ENCODE assay signal across 22 cellular contexts in genomic region chr4:75889537-75890199, GRCh38. TPM values are rescaled to one million over a fixed set of nuclear protein-coding genes. Genes with fewer than 3 reads are reported as not detected.
"Had no signal": no experiment of that assay in that cellular context is flagged by ENCODE, and none has a peak within 500 bp of the region (broad histone marks: within the 10 kb centered on the region; RNA-seq: fewer than 3 reads in every experiment).

No MANE protein-coding gene starts in this region.

- FAIRE-seq: HTR-8/SVneo, RCC 7860 had no signal

- H3K27ac ChIP-seq: HL-60, RWPE1 had no signal

- ATAC-seq: SK-N-SH treated with all-trans-retinoic acid at 6 μM for 48 hours had no signal

- DNase-seq: KBM-7, MV-4-11, NCI-H1048, NCI-H1105, NCI-H1417, NCI-H1436 treated with DMSO at 0.1 percent for 48 hours, NCI-H1694, NCI-H187 treated with DMSO at 0.1 percent for 48 hours, NCI-H2029 treated with DMSO at 0.1 percent for 48 hours, NCI-H2171 treated with DMSO at 0.1 percent for 48 hours, NCI-H345, NCI-H446 treated with DMSO at 0.1 percent for 48 hours, NCI-H510A treated with DMSO at 0.1 percent for 48 hours, NCI-H526, SHP77 had no signal

RNA-seq across cellular contexts. Expression of gene PPEF2, which starts 12.6 kb away (rescaled TPM):
- total RNA-seq: MCF 10A had no signal
- polyA plus RNA-seq: IgD-negative memory B cell had no signal
